ENCODE assay signal across 8 cellular contexts in genomic region chr1:109624215-109625010, GRCh38. TPM values are rescaled to one million over a fixed set of nuclear protein-coding genes. Genes with fewer than 3 reads are reported as not detected.
DNase-seq lines count a peak whose midpoint lies in the region; ATAC-seq and TF ChIP-seq lines count a peak whose summit lies in the region.

No MANE protein-coding gene starts in this region.

- peaks cover 41% of the 10 kb centered on the region for H3K4me1 ChIP-seq in CD4-positive, alpha-beta memory T cell (ENCODE audit: insufficient read depth, low read length)
- H3K4me1 ChIP-seq in lower lobe of right lung: peaks cover 46% of the 10 kb centered on the region
- H3K4me1 ChIP-seq in upper lobe of right lung: peaks cover 33% of the 10 kb centered on the region

- H3K27ac ChIP-seq in CD4-positive, alpha-beta memory T cell (ENCODE audit: low read depth, low read length): peak overlapping the region; percentile 96
- H3K27ac ChIP-seq in lower lobe of right lung (peak overlapping the region; percentile 6), upper lobe of right lung (no peak overlapping the region)

- H3K4me3 ChIP-seq in CD4-positive, alpha-beta memory T cell (ENCODE audit: low read length in 2 of 2): no peak overlapping the region
- H3K4me3 ChIP-seq in lower lobe of right lung (no peak overlapping the region), upper lobe of right lung (no peak overlapping the region)

- H3K4me1 Mint-ChIP-seq in CD4-positive, alpha-beta memory T cell: peaks cover 25 to 55% (median 33%) of the 10 kb centered on the region in 4 donors
- H3K4me1 Mint-ChIP-seq in T-helper 17 cell: peaks cover 47% of the 10 kb centered on the region

- H3K4me3 Mint-ChIP-seq in CD4-positive, alpha-beta memory T cell: peak overlapping the region; percentile 13 to 60 (median 41)
- peak overlapping the region; percentile 99 for H3K4me3 Mint-ChIP-seq in T-helper 17 cell

- no peaks in the 10 kb centered on the region for H3K27me3 ChIP-seq in CD4-positive, alpha-beta memory T cell (ENCODE audit: insufficient read depth, low read length)
- H3K27me3 ChIP-seq in lower lobe of right lung (ENCODE audit: low read depth): no peaks in the 10 kb centered on the region
- no peaks in the 10 kb centered on the region for H3K27me3 ChIP-seq in upper lobe of right lung

- H3K27ac Mint-ChIP-seq in CD4-positive, alpha-beta memory T cell: peak overlapping the region; percentile 57 to 98 (median 89)
- peak overlapping the region; percentile 98 for H3K27ac Mint-ChIP-seq in T-helper 17 cell

- peak in 3 of 5 donors; percentile 17 to 20 (median 19) for DNase-seq in CD4-positive, alpha-beta memory T cell
- DNase-seq in T-helper 17 cell (no peak), lower lobe of right lung (no peak), epidermal melanocyte (ENCODE audit: insufficient read length, low spot score) (no peak), upper lobe of right lung (no peak)
- no peak for DNase-seq in central memory CD4-positive, alpha-beta T cell
- DNase-seq in stimulated activated CD8-positive, alpha-beta memory T cell treated with anti-CD3 and anti-CD28 coated beads, Interleukin-4, amount 100 ng/mL, for 48 hours: no peak

- TF ChIP-seq CTCF in lower lobe of right lung (IDR thresholded peaks at IDR 0.05) (no peak), upper lobe of right lung (IDR thresholded peaks at IDR 0.05) (no peak)

- peaks cover 40% of the 10 kb centered on the region for H3K36me3 ChIP-seq in CD4-positive, alpha-beta memory T cell (ENCODE audit: insufficient read depth, low read length)
- H3K36me3 ChIP-seq in lower lobe of right lung (peaks cover 34% of the 10 kb centered on the region), upper lobe of right lung (peaks cover 31% of the 10 kb centered on the region)

- POLR2A ChIA-PET in CD4-positive, alpha-beta memory T cell (lab: Charles Lee; ENCODE audit: partially characterized antibody): interaction anchor here (0.6 to 8.3 kb wide), 4 partner anchors 16 to 172 kb away, joined by 3 to 114 read pairs (median 6); partner anchors contain the start of gene GNAI3

- CTCF ChIA-PET in CD4-positive, alpha-beta memory T cell (lab: Charles Lee; ENCODE audit: partially characterized antibody): interaction anchor here (0.7 to 19.1 kb wide), 8 partner anchors 10 to 147 kb away, joined by 3 to 314 read pairs (median 3); partner anchors contain the start of genes GNAI3 and GPR61

- H3K36me3 Mint-ChIP-seq in CD4-positive, alpha-beta memory T cell: peaks cover 21 to 55% of the 10 kb centered on the region in 2 donors
- H3K36me3 Mint-ChIP-seq in T-helper 17 cell (ENCODE audit: low read depth): peaks cover 8% of the 10 kb centered on the region

- ATAC-seq in GM21737 (IDR thresholded peaks at IDR 0.05; ENCODE audit: unreplicated experiment) (peak; percentile 41), T-helper 17 cell (no peak), lower lobe of right lung (no peak), upper lobe of right lung (no peak)

- H3K27me3 Mint-ChIP-seq in CD4-positive, alpha-beta memory T cell: no peaks in the 10 kb centered on the region
- H3K27me3 Mint-ChIP-seq in T-helper 17 cell: no peaks in the 10 kb centered on the region

- no peaks in the 10 kb centered on the region for H3K9me3 ChIP-seq in CD4-positive, alpha-beta memory T cell (ENCODE audit: control insufficient read depth in 1 of 2, low read length in 2 of 2)
- H3K9me3 ChIP-seq in T-helper 17 cell (ENCODE audit: control insufficient read depth, low read length, poor library complexity, severe bottlenecking) (no peaks in the 10 kb centered on the region), lower lobe of right lung (no peaks in the 10 kb centered on the region), upper lobe of right lung (no peaks in the 10 kb centered on the region)

- intact Hi-C loops in CD4-positive, alpha-beta memory T cell (cut with micrococcal nuclease): loop anchor here (5.0 kb wide), 1 partner anchor 142 kb away; the partner anchor contains the start of gene ATXN7L2
- intact Hi-C loops in lower lobe of right lung (cut with DNase I): no loop called here
- intact Hi-C loops in upper lobe of right lung (cut with DNase I): no loop called here

- H3K9me3 Mint-ChIP-seq in CD4-positive, alpha-beta memory T cell: no peaks in the 10 kb centered on the region

RNA-seq across cellular contexts. Expression of gene AMPD2, which starts 4.8 kb away (rescaled TPM):
- total RNA-seq in CD4-positive, alpha-beta memory T cell: 10 to 100 TPM; 87.0 to 96.1 TPM
- 10 to 100 TPM; 43.8 to 56.2 TPM for polyA plus RNA-seq in CD4-positive, alpha-beta memory T cell
- 100 to 1,000 TPM; 471 to 552 TPM for total RNA-seq in T-helper 17 cell
- total RNA-seq in lower lobe of right lung: 55.9 TPM
- 56.9 TPM for total RNA-seq in upper lobe of right lung

RNA-seq across cellular contexts. Expression of gene GNAT2, which starts 5.0 kb away (rescaled TPM):
- total RNA-seq in CD4-positive, alpha-beta memory T cell: not detected
- not detected for polyA plus RNA-seq in CD4-positive, alpha-beta memory T cell
- not detected for total RNA-seq in T-helper 17 cell
- total RNA-seq in lower lobe of right lung: not detected
- not detected for total RNA-seq in upper lobe of right lung

RNA-seq across cellular contexts. Expression of gene GSTM4, which starts 31.5 kb away (rescaled TPM):
- total RNA-seq in CD4-positive, alpha-beta memory T cell: 10 to 100 TPM; 12.6 to 14.2 TPM
- 10 to 100 TPM in 1 of 2 donors, 1 to 10 TPM in 1; 1.7 to 10.4 TPM for polyA plus RNA-seq in CD4-positive, alpha-beta memory T cell
- total RNA-seq in T-helper 17 cell: 10 to 100 TPM; 17.0 to 18.0 TPM
- total RNA-seq in lower lobe of right lung: 15.7 TPM
- total RNA-seq in upper lobe of right lung: 17.2 TPM

RNA-seq across cellular contexts. Expression of gene GSTM2, which starts 43.4 kb away (rescaled TPM):
- 10 to 100 TPM; 30.9 to 31.4 TPM for total RNA-seq in CD4-positive, alpha-beta memory T cell
- polyA plus RNA-seq in CD4-positive, alpha-beta memory T cell: 10 to 100 TPM; 11.8 to 14.0 TPM
- total RNA-seq in T-helper 17 cell (100 to 1,000 TPM in 1 of 2 donors, 10 to 100 TPM in 1; 44.0 to 117 TPM), lower lobe of right lung (35.7 TPM), upper lobe of right lung (37.3 TPM)

Comparison
In these comparisons a context has a peak if more than half of its experiments do, and no peak if none do; other contexts are left out.
1. DNase-seq: peak in CD4-positive, alpha-beta memory T cell (3 of 5); none in T-helper 17 cell (0 of 3), lower lobe of right lung (single experiment), epidermal melanocyte (single experiment), upper lobe of right lung (single experiment), central memory CD4-positive, alpha-beta T cell (single experiment) and stimulated activated CD8-positive, alpha-beta memory T cell treated with anti-CD3 and anti-CD28 coated beads, Interleukin-4, amount 100 ng/mL, for 48 hours (single experiment).